ENCODE assay signal across 24 cellular contexts in genomic region chr3:191435981-191436380, GRCh38. TPM values are rescaled to one million over a fixed set of nuclear protein-coding genes. Genes with fewer than 3 reads are reported as not detected.
"Had no signal": no experiment of that assay in that cellular context is flagged by ENCODE, and none has a peak within 500 bp of the region (broad histone marks: within the 10 kb centered on the region; RNA-seq: fewer than 3 reads in every experiment).

No MANE protein-coding gene starts in this region.

- H3K27ac ChIP-seq: epithelial cell of prostate, esophagus muscularis mucosa, gastrocnemius medialis, heart right ventricle, parathyroid adenoma, prostate gland, right lobe of liver, spleen, stomach, thoracic aorta, transverse colon had no signal

- DNase-seq: effector memory CD8-positive, alpha-beta T cell; gastrocnemius medialis; heart right ventricle; hypothalamus; kidney glomerular epithelial cell; mammary epithelial cell; naive thymus-derived CD4-positive, alpha-beta T cell; nephron progenitor cell; retina; right lobe of liver; spleen; stimulated activated CD4-positive, alpha-beta T cell treated with anti-CD3 and anti-CD28 coated beads, Interleukin-15, amount 100 ng/mL, for 24 hours; stimulated activated CD4-positive, alpha-beta T cell treated with anti-CD3 and anti-CD28 coated beads, Interleukin-1b, Interleukin-23, amount 100 ng/mL, for 48 hours; stimulated activated CD4-positive, alpha-beta T cell treated with anti-CD3 and anti-CD28 coated beads, Interleukin-4, amount 100 ng/mL, for 4 hours; stimulated activated naive B cell treated with anti-CD40 and anti-IgM and Interleukin-4, amounts not matched to agents 10 μg/mL and 1 μg/mL and 100 μg/mL, for 72 hours; stomach; substantia nigra; transverse colon had no signal

- H3K4me3 ChIP-seq: esophagus muscularis mucosa, gastrocnemius medialis, heart right ventricle, prostate gland, right lobe of liver, spleen, stomach, thoracic aorta, transverse colon had no signal

- FAIRE-seq: islet of Langerhans had no signal

- H3K4me1 ChIP-seq: esophagus muscularis mucosa, gastrocnemius medialis, heart right ventricle, parathyroid adenoma, prostate gland, spleen, stomach, transverse colon had no signal

- H3K27me3 ChIP-seq: esophagus muscularis mucosa, gastrocnemius medialis, heart right ventricle, right lobe of liver, spleen, stomach, transverse colon had no signal

- H3K9me3 ChIP-seq: esophagus muscularis mucosa, gastrocnemius medialis, prostate gland, right lobe of liver, transverse colon had no signal

- H3K36me3 ChIP-seq: esophagus muscularis mucosa, gastrocnemius medialis, heart right ventricle, prostate gland, right lobe of liver, spleen, stomach, thoracic aorta, transverse colon had no signal

- H3K9ac ChIP-seq: parathyroid adenoma had no signal

- ATAC-seq: effector memory CD8-positive, alpha-beta T cell; gastrocnemius medialis; heart right ventricle; naive thymus-derived CD4-positive, alpha-beta T cell; right lobe of liver; stimulated activated naive B cell treated with anti-CD40 and anti-IgM and Interleukin-4, amounts not matched to agents 10 μg/mL and 1 μg/mL and 100 μg/mL, for 72 hours had no signal

RNA-seq across cellular contexts. Expression of gene PYDC2, which starts 25.0 kb away (rescaled TPM):
- polyA plus RNA-seq: heart right ventricle; mammary epithelial cell; naive thymus-derived CD4-positive, alpha-beta T cell; spleen; stomach had no signal
